Comparison of ENCODE assay signal across 18 cellular contexts in the genomic region with DNA sequence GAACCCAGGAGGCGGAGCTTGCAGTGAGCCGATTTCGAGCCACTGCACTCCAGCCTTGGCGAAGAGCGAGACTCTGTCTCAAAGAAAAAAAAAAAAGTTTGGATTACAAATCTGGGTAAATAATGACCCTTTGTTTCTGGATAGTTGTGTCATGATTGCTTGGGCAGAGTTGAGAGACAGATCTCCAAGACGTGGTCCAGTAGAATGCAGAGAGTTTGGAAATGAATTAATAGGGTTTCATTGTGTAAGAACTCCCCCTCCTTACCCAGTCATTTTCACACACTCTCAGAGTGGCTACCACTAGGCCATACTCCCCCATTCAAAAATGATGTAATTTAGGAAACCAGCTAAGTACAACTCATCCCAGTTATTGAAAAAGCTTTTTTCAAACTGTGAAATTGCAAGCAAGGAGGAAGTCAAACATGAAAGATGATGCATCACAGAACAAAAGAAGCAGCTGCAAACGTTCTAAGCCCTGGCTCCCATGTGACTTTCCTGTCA.
DNase-seq lines count a peak whose midpoint lies in the region; ATAC-seq, FAIRE-seq and TF ChIP-seq lines count a peak whose summit lies in the region.
"Had no signal": no experiment of that assay in that cellular context is flagged by ENCODE, and none has a peak within 500 bp of the region (broad histone marks: within the 10 kb centered on the region; RNA-seq: fewer than 3 reads in every experiment).

No MANE protein-coding gene starts in this region.

- in situ Hi-C loops in GM23248 (cut with MboI), result no loop called here
- in situ Hi-C loops in ACHN (cut with HindIII; ENCODE audit: low pct_ligation_motif_present, low pct_unique_long_range_greater_than_20kb, low sequenced_read_pairs), result no loop called here

- CTCF ChIA-PET in activated CD8-positive, alpha-beta memory T cell treated with anti-CD3 and anti-CD28 coated beads, Interleukin-2, amount 10 ng/mL, durations not matched to agents 7 days and 5 days (lab: Charles Lee), result no interaction called here

- H3K79me1 ChIP-seq in mesenchymal stem cell (replicated peaks; ENCODE audit: low read length, poor library complexity, severe bottlenecking), result no peaks in the 10 kb centered on the region

- no peak for FAIRE-seq in astrocyte (lab: Jason Lieb, UNC)
- FAIRE-seq: TTC549 had no signal

- no peak overlapping the region for H2AK5ac ChIP-seq in mesenchymal stem cell (ENCODE audit: low read length, severe bottlenecking)

- no peak overlapping the region for H3K4me2 ChIP-seq in GM23248 (ENCODE audit: unreplicated experiment)
- peak overlapping the region; percentile 17 for H3K4me2 ChIP-seq in astrocyte (ENCODE audit: low read length)
- no peak overlapping the region for H3K4me2 ChIP-seq in mesenchymal stem cell (ENCODE audit: low read length, poor library complexity, severe bottlenecking)

- no peak overlapping the region for H3K18ac ChIP-seq in mesenchymal stem cell (ENCODE audit: low read depth in 1 of 2, low read length in 2 of 2)

- no peak for ATAC-seq in activated CD8-positive, alpha-beta memory T cell treated with anti-CD3 and anti-CD28 coated beads, Interleukin-2, amount 10 ng/mL, durations not matched to agents 7 days and 5 days
- ATAC-seq: lower lobe of right lung; stimulated activated naive CD8-positive, alpha-beta T cell treated with anti-CD3 and anti-CD28 coated beads, Interleukin-15, Interleukin-2, amounts not matched to agents 100 U/mL and 50 U/mL, for 24 hours had no signal

- H2BK15ac ChIP-seq in mesenchymal stem cell (ENCODE audit: low read depth, poor library complexity, severe bottlenecking), result no peak overlapping the region

- H3K27ac Mint-ChIP-seq in astrocyte (ENCODE audit: unreplicated experiment), result no peak overlapping the region
- H3K27ac Mint-ChIP-seq in activated CD8-positive, alpha-beta memory T cell treated with anti-CD3 and anti-CD28 coated beads, Interleukin-2, amount 10 ng/mL, durations not matched to agents 7 days and 5 days, result no peak overlapping the region

- H3K9me3 Mint-ChIP-seq in astrocyte (ENCODE audit: unreplicated experiment), result peaks cover 7% of the 10 kb centered on the region
- H3K9me3 Mint-ChIP-seq in activated CD8-positive, alpha-beta memory T cell treated with anti-CD3 and anti-CD28 coated beads, Interleukin-2, amount 10 ng/mL, durations not matched to agents 7 days and 5 days (ENCODE audit: low read depth), result no peaks in the 10 kb centered on the region

- H3K9me3 ChIP-seq in GM23248 (ENCODE audit: low read depth), result no peaks in the 10 kb centered on the region
- peaks cover 3% of the 10 kb centered on the region for H3K9me3 ChIP-seq in astrocyte (ENCODE audit: insufficient read depth, low read depth, low read length)
- H3K9me3 ChIP-seq in mesenchymal stem cell (ENCODE audit: control insufficient read depth, low read length), result peaks cover 5% of the 10 kb centered on the region
- H3K9me3 ChIP-seq: esophagus squamous epithelium, lower lobe of right lung, SJSA1, uterus had no signal

- H3K9me2 ChIP-seq in GM23248 (ENCODE audit: insufficient read depth), result no peaks in the 10 kb centered on the region

- no peak overlapping the region for H4K8ac ChIP-seq in mesenchymal stem cell (ENCODE audit: low read length)

- H3K27ac ChIP-seq in GM23248 (no peak overlapping the region), astrocyte (ENCODE audit: low read depth, low read length) (no peak overlapping the region), mesenchymal stem cell (ENCODE audit: low read length, poor library complexity, severe bottlenecking) (no peak overlapping the region)
- H3K27ac ChIP-seq: esophagus squamous epithelium, lower lobe of right lung, SJSA1, uterus had no signal

- H3K4me1 Mint-ChIP-seq in astrocyte (ENCODE audit: low read depth, unreplicated experiment), result no peaks in the 10 kb centered on the region
- no peaks in the 10 kb centered on the region for H3K4me1 Mint-ChIP-seq in activated CD8-positive, alpha-beta memory T cell treated with anti-CD3 and anti-CD28 coated beads, Interleukin-2, amount 10 ng/mL, durations not matched to agents 7 days and 5 days

- no peaks in the 10 kb centered on the region for H3K4me1 ChIP-seq in GM23248 (ENCODE audit: insufficient read depth)
- no peaks in the 10 kb centered on the region for H3K4me1 ChIP-seq in astrocyte (ENCODE audit: insufficient read depth, low read length)
- H3K4me1 ChIP-seq in mesenchymal stem cell (ENCODE audit: control insufficient read depth, insufficient read depth, low read depth, low read length), result no peaks in the 10 kb centered on the region
- H3K4me1 ChIP-seq: lower lobe of right lung, SJSA1, uterus had no signal

- H2BK12ac ChIP-seq in mesenchymal stem cell (ENCODE audit: low read length in 2 of 2), result no peak overlapping the region

- H2AFZ ChIP-seq in GM23248 (no peak overlapping the region), astrocyte (ENCODE audit: low read depth, low read length) (no peak overlapping the region), mesenchymal stem cell (ENCODE audit: low read depth, low read length) (no peak overlapping the region)

- H3K14ac ChIP-seq in mesenchymal stem cell (ENCODE audit: low read length in 2 of 2), result no peak overlapping the region

- H3K4ac ChIP-seq in mesenchymal stem cell (ENCODE audit: low read depth in 1 of 2, low read length in 2 of 2), result no peak overlapping the region

- no peaks in the 10 kb centered on the region for H3K27me3 Mint-ChIP-seq in astrocyte (ENCODE audit: low read depth, unreplicated experiment)
- H3K27me3 Mint-ChIP-seq in activated CD8-positive, alpha-beta memory T cell treated with anti-CD3 and anti-CD28 coated beads, Interleukin-2, amount 10 ng/mL, durations not matched to agents 7 days and 5 days, result no peaks in the 10 kb centered on the region

- H3K36me3 ChIP-seq in GM23248 (ENCODE audit: low read depth) (no peaks in the 10 kb centered on the region), astrocyte (ENCODE audit: insufficient read depth, low read length) (no peaks in the 10 kb centered on the region), mesenchymal stem cell (ENCODE audit: control insufficient read depth in 1 of 2, insufficient read depth in 2 of 2, low read depth in 1 of 2, low read length in 2 of 2) (no peaks in the 10 kb centered on the region)
- H3K36me3 ChIP-seq: esophagus squamous epithelium, lower lobe of right lung, SJSA1, uterus had no signal

- no peak for TF ChIP-seq CTCF in astrocyte (IDR thresholded peaks at IDR 0.05; ENCODE audit: insufficient read depth, low read depth, low read length)

- WGBS in GM23248 (ENCODE audit: low coverage in 1 of 2, low lambda C conversion rate in 2 of 2, missing lambda C conversion rate in 2 of 2), 2 experiments, result 7 to 9% methylated on average over 7 of the region's 7 CpGs
- WGBS in mesenchymal stem cell, result 77% methylated on average over 6 of the region's 7 CpGs

- H4K91ac ChIP-seq in mesenchymal stem cell (ENCODE audit: low read length), result no peak overlapping the region

- no peak overlapping the region for H2BK120ac ChIP-seq in mesenchymal stem cell (ENCODE audit: low read depth, low read length)

- H3K4me3 Mint-ChIP-seq in astrocyte (ENCODE audit: unreplicated experiment), result no peak overlapping the region
- no peak overlapping the region for H3K4me3 Mint-ChIP-seq in activated CD8-positive, alpha-beta memory T cell treated with anti-CD3 and anti-CD28 coated beads, Interleukin-2, amount 10 ng/mL, durations not matched to agents 7 days and 5 days

- H2BK5ac ChIP-seq in mesenchymal stem cell (ENCODE audit: low read depth, low read length, poor library complexity, severe bottlenecking), result no peak overlapping the region

- H3K27me3 ChIP-seq in GM23248 (replicated peaks; ENCODE audit: insufficient read depth) (no peaks in the 10 kb centered on the region), astrocyte (ENCODE audit: insufficient read depth, low read length) (no peaks in the 10 kb centered on the region), mesenchymal stem cell (ENCODE audit: control insufficient read depth in 1 of 2, insufficient read depth in 1 of 2, low read length in 2 of 2) (no peaks in the 10 kb centered on the region)
- H3K27me3 ChIP-seq: esophagus squamous epithelium, SJSA1, uterus had no signal

- H3K9ac ChIP-seq in GM23248 (no peak overlapping the region), astrocyte (ENCODE audit: low read length) (no peak overlapping the region), mesenchymal stem cell (ENCODE audit: low read length) (no peak overlapping the region)

- no peaks in the 10 kb centered on the region for H3K36me3 Mint-ChIP-seq in astrocyte (ENCODE audit: low read depth, unreplicated experiment)
- no peaks in the 10 kb centered on the region for H3K36me3 Mint-ChIP-seq in activated CD8-positive, alpha-beta memory T cell treated with anti-CD3 and anti-CD28 coated beads, Interleukin-2, amount 10 ng/mL, durations not matched to agents 7 days and 5 days

- no peaks in the 10 kb centered on the region for H3F3A ChIP-seq in GM23248 (ENCODE audit: insufficient read depth)

- no peaks in the 10 kb centered on the region for H4K20me1 ChIP-seq in GM23248 (ENCODE audit: insufficient read depth)
- no peaks in the 10 kb centered on the region for H4K20me1 ChIP-seq in astrocyte (ENCODE audit: insufficient read depth, low read length)

- H3K4me3 ChIP-seq in GM23248 (no peak overlapping the region), astrocyte (ENCODE audit: insufficient read depth, low read depth, low read length) (no peak overlapping the region), mesenchymal stem cell (ENCODE audit: insufficient read depth in 1 of 2, low read depth in 1 of 2, low read length in 2 of 2) (no peak overlapping the region)
- H3K4me3 ChIP-seq: esophagus squamous epithelium, lower lobe of right lung, SJSA1, uterus had no signal

- no peak overlapping the region for H3K23ac ChIP-seq in mesenchymal stem cell (ENCODE audit: low read length in 2 of 2)

- peak; percentile 9 for DNase-seq in AG08395 (ENCODE audit: low spot score)
- peak; percentile 1 for DNase-seq in GM23248
- peak; percentile 66 for DNase-seq in astrocyte (ENCODE audit: low read depth)
- DNase-seq in kidney glomerular epithelial cell (lab: John Stamatoyannopoulos, UW), result peak; percentile 2
- DNase-seq in mesenchymal stem cell, result no peak
- DNase-seq in stimulated activated CD4-positive, alpha-beta T cell treated with anti-CD3 and anti-CD28 coated beads, Interleukin-1b, Interleukin-23, amount 100 ng/mL, for 48 hours, result no peak
- DNase-seq in activated CD8-positive, alpha-beta memory T cell treated with anti-CD3 and anti-CD28 coated beads, Interleukin-2, amount 10 ng/mL, durations not matched to agents 7 days and 5 days, result no peak
- no peak for DNase-seq in ACHN
- DNase-seq: activated CD4-positive, alpha-beta T cell treated with anti-CD3 and anti-CD28 coated beads, Interleukin-2, amount 50 U/mL, for 4 hours; activated T-cell treated with anti-CD3 and anti-CD28 coated beads, Interleukin-2, amount 50 U/mL, for 48 hours; DND-41; esophagus squamous epithelium; lower lobe of right lung; NCI-H2171 treated with DMSO at 0.1 percent for 48 hours; stimulated activated naive CD8-positive, alpha-beta T cell treated with anti-CD3 and anti-CD28 coated beads, Interleukin-15, Interleukin-2, amounts not matched to agents 100 U/mL and 50 U/mL, for 24 hours; uterus had no signal

- no peaks in the 10 kb centered on the region for H3K79me2 ChIP-seq in GM23248 (ENCODE audit: insufficient read depth)
- no peaks in the 10 kb centered on the region for H3K79me2 ChIP-seq in astrocyte (ENCODE audit: insufficient read depth, low read length)

Comparison
In these comparisons a context has a peak if more than half of its experiments do, and no peak if none do; other contexts are left out.
1. DNase-seq: peak in AG08395 (single experiment), GM23248 (single experiment), astrocyte (single experiment) and kidney glomerular epithelial cell (single experiment); none in mesenchymal stem cell (single experiment), stimulated activated CD4-positive, alpha-beta T cell treated with anti-CD3 and anti-CD28 coated beads, Interleukin-1b, Interleukin-23, amount 100 ng/mL, for 48 hours (single experiment), activated CD8-positive, alpha-beta memory T cell treated with anti-CD3 and anti-CD28 coated beads, Interleukin-2, amount 10 ng/mL, durations not matched to agents 7 days and 5 days (single experiment) and ACHN (single experiment).